ENCODE assay signal across 11 cellular contexts in the genomic region with DNA sequence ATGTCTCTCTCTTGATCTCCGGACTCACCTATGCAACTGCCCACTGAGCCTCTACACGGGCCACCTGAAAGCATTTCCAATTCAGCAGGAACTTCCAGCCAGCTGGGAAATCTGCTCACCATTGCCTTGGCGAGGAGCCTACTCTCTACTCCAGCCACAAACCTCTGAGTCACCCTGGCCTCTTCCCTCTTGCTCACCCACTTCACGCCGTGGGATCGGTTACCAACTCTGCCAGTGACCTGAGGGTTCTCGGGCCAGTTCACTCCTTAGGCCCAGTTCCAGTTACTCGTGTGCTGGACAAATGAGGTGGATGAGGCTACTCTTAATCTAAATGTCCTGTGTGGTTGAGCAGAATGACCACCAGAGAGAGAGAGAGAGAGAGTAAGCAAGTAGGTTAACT.
A peak's percentile ranks its signal among the peaks of the same experiment; 100 is the strongest.
DNase-seq lines count a peak whose midpoint lies in the region; ATAC-seq and TF ChIP-seq lines count a peak whose summit lies in the region.
"Had no signal": no experiment of that assay in that cellular context is flagged by ENCODE, and none has a peak within 500 bp of the region (broad histone marks: within the 10 kb centered on the region; RNA-seq: fewer than 3 reads in every experiment).

No MANE protein-coding gene starts in this region.

- CTCF ChIA-PET in GM10248 (lab: Yijun Ruan, JAX) = interaction anchor here (1.2 kb wide), 1 partner anchor 10 kb away, joined by 3 read pairs; no protein-coding TSS in a partner anchor

- H3K27me3 ChIP-seq in RWPE2 (ENCODE audit: insufficient read depth, poor library complexity, severe bottlenecking) = no peaks in the 10 kb centered on the region

- no peak for TF ChIP-seq CTCF in RWPE2 (IDR thresholded peaks at IDR 0.05; ENCODE audit: poor library complexity, severe bottlenecking)
- no peak for TF ChIP-seq CTCF in fibroblast of the aortic adventitia (IDR thresholded peaks at IDR 0.05; ENCODE audit: insufficient read depth, low read length)
- TF ChIP-seq CTCF in GM10248 (IDR thresholded peaks at IDR 0.05; ENCODE audit: control extremely low read depth, extremely low read depth, low read depth, missing control alignments) = no peak

- ATAC-seq in RWPE2 (ENCODE audit: low read depth) = peak; percentile 59
- ATAC-seq: left lobe of liver had no signal

- H3K4me3 ChIP-seq in RWPE2 (ENCODE audit: severe bottlenecking) = no peak overlapping the region
- no peak overlapping the region for H3K4me3 ChIP-seq in fibroblast of the aortic adventitia (ENCODE audit: low read depth, low read length)

- H3K9me3 ChIP-seq in RWPE2 (ENCODE audit: severe bottlenecking) = no peaks in the 10 kb centered on the region

- peaks cover 50% of the 10 kb centered on the region for H3K4me1 ChIP-seq in RWPE2 (ENCODE audit: insufficient read depth, poor library complexity, severe bottlenecking)

- POLR2A ChIA-PET in GM10248 (lab: Yijun Ruan, JAX) = no interaction called here

- DNase-seq in DMS 273 (lab: John Stamatoyannopoulos, UW; ENCODE audit: unreplicated experiment) = peak; percentile 5
- DNase-seq in DMS 273 treated with DMSO at 0.1 percent for 48 hours (lab: John Stamatoyannopoulos, UW) = no peak
- DNase-seq in RWPE2 (ENCODE audit: low spot score) = peak; percentile 89
- peak; percentile 90 for DNase-seq in fibroblast of the aortic adventitia (ENCODE audit: low read depth)
- DNase-seq in stromal cell of bone marrow (ENCODE audit: low read depth) = peak; percentile 94
- DNase-seq in T-helper 9 cell = no peak
- DNase-seq in GM10248 (ENCODE audit: extremely low spot score) = no peak
- DNase-seq in activated naive CD4-positive, alpha-beta T cell (lab: John Stamatoyannopoulos, UW) = no peak
- DNase-seq: NCI-H345 had no signal

- no peaks in the 10 kb centered on the region for H3K36me3 ChIP-seq in RWPE2 (ENCODE audit: low read depth)

- H3K27ac ChIP-seq in RWPE2 (ENCODE audit: poor library complexity, severe bottlenecking) = peak overlapping the region; percentile 95
- H3K27ac ChIP-seq: 22Rv1 had no signal

Comparison
In these comparisons a context has a peak if more than half of its experiments do, and no peak if none do; other contexts are left out.
1. DNase-seq: peak in DMS 273 (single experiment), RWPE2 (single experiment), fibroblast of the aortic adventitia (single experiment) and stromal cell of bone marrow (single experiment); none in DMS 273 treated with DMSO at 0.1 percent for 48 hours (single experiment), T-helper 9 cell (single experiment), GM10248 (single experiment) and activated naive CD4-positive, alpha-beta T cell (0 of 4).